Comparison of ENCODE assay signal across 10 cellular contexts in the genomic region with DNA sequence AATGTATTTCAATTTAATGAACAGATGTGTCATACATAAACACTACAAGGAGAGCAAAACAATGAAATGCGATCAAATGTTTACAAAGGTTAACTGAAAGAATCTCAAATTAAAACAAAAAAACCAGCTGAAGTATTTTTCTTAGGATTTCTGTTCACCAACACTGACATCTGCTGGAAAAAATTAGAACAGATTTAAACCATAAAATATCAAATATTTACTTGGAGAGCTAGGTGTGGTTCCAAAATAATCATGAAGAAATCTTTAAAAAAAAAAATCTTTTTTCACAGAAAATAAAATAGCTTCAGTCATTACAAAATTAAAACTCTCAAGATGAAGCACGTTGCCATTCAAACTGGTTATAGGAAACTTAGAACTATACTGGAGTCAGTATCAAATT. TPM values are rescaled to one million over a fixed set of nuclear protein-coding genes. Genes with fewer than 3 reads are reported as not detected.
DNase-seq lines count a peak whose midpoint lies in the region; ATAC-seq, FAIRE-seq and TF ChIP-seq lines count a peak whose summit lies in the region.
"Had no signal": no experiment of that assay in that cellular context is flagged by ENCODE, and none has a peak within 500 bp of the region (broad histone marks: within the 10 kb centered on the region; RNA-seq: fewer than 3 reads in every experiment).

No MANE protein-coding gene starts in this region.

- H3K4me3 ChIP-seq in GM12864 (ENCODE audit: low read depth, low read length), result no peak overlapping the region
- H3K4me3 ChIP-seq in naive thymus-derived CD4-positive, alpha-beta T cell (ENCODE audit: low read length), result no peak overlapping the region

- peak overlapping the region; percentile 88 for H3K27ac ChIP-seq in VCaP
- no peak overlapping the region for H3K27ac ChIP-seq in naive thymus-derived CD4-positive, alpha-beta T cell (ENCODE audit: low read depth, low read length)

- intact Hi-C loops in naive thymus-derived CD4-positive, alpha-beta T cell (cut with micrococcal nuclease), result loop anchor here (1.0 to 2.0 kb wide), 2 partner anchors 10 to 13 kb away; a partner anchor contains a TSS

- peak; percentile 2 for TF ChIP-seq CTCF in GM12864 (IDR thresholded peaks at IDR 0.05; ENCODE audit: low read depth, low read length, missing control alignments)
- peak; percentile 71 for TF ChIP-seq CTCF in VCaP (conservative IDR thresholded peaks at IDR 0.05)
- TF ChIP-seq CTCF in glutamatergic neuron (IDR thresholded peaks at IDR 0.05; ENCODE audit: partially characterized antibody, unreplicated experiment), result peak; percentile 24
- TF ChIP-seq CTCF in GM10266 (IDR thresholded peaks at IDR 0.05; ENCODE audit: control insufficient read depth, insufficient read depth, low read depth, missing control alignments), result no peak

- no peaks in the 10 kb centered on the region for H3K4me1 Mint-ChIP-seq in glutamatergic neuron (ENCODE audit: low read depth, unreplicated experiment)
- peaks cover 7 to 44% (median 25%) of the 10 kb centered on the region in 7 donors for H3K4me1 Mint-ChIP-seq in naive thymus-derived CD4-positive, alpha-beta T cell

- H3K4me1 ChIP-seq in naive thymus-derived CD4-positive, alpha-beta T cell (ENCODE audit: control insufficient read depth in 2 of 2, insufficient read depth in 2 of 2, low read length in 2 of 2), result peaks cover 5 to 7% of the 10 kb centered on the region in 2 donors

- DNase-seq in ACHN (peak; percentile 24), GM12864 (ENCODE audit: low read depth) (no peak), glutamatergic neuron (no peak), GM12892 (ENCODE audit: insufficient read length) (no peak), COLO668 (lab: John Stamatoyannopoulos, UW; ENCODE audit: unreplicated experiment) (no peak), GM10266 (ENCODE audit: extremely low spot score) (no peak)
- DNase-seq in naive thymus-derived CD4-positive, alpha-beta T cell, result no peak
- DNase-seq: activated effector memory CD4-positive, alpha-beta T cell treated with anti-CD3 and anti-CD28 coated beads, Interleukin-2, amount 50 U/mL, for 16 hours; NCI-H187 treated with DMSO at 0.1 percent for 48 hours had no signal

- no peak for FAIRE-seq in GM12892 (lab: Jason Lieb, UNC)

- CTCF ChIA-PET in naive thymus-derived CD4-positive, alpha-beta T cell (lab: Charles Lee), result interaction anchor here (2.2 kb wide), 1 partner anchor 12 kb away, joined by 5 read pairs; no protein-coding TSS in a partner anchor

- TF ChIP-seq POLR2A in GM12892 (IDR thresholded peaks at IDR 0.05; ENCODE audit: low read depth, low read length), result no peak

- peaks cover 16 to 71% (median 39%) of the 10 kb centered on the region in 3 experiments for H3K36me3 ChIP-seq in naive thymus-derived CD4-positive, alpha-beta T cell (ENCODE audit: control insufficient read depth in 2 of 3, insufficient read depth in 3 of 3, low read length in 3 of 3)

- POLR2A ChIA-PET in naive thymus-derived CD4-positive, alpha-beta T cell (lab: Charles Lee), result interaction anchor here (0.7 kb wide), 1 partner anchor 8 kb away, joined by 4 read pairs; no protein-coding TSS in a partner anchor

- in situ Hi-C loops in ACHN (cut with HindIII; ENCODE audit: low pct_ligation_motif_present, low pct_unique_long_range_greater_than_20kb, low sequenced_read_pairs), result no loop called here

- H3K27ac Mint-ChIP-seq in glutamatergic neuron (ENCODE audit: unreplicated experiment), result no peak overlapping the region
- H3K27ac Mint-ChIP-seq in naive thymus-derived CD4-positive, alpha-beta T cell, result no peak overlapping the region

- ATAC-seq in naive thymus-derived CD4-positive, alpha-beta T cell, result no peak

- no peaks in the 10 kb centered on the region for H3K9me3 Mint-ChIP-seq in glutamatergic neuron (ENCODE audit: unreplicated experiment)
- H3K9me3 Mint-ChIP-seq in naive thymus-derived CD4-positive, alpha-beta T cell, result peaks cover 0 to 1% (median 0%) of the 10 kb centered on the region in 11 donors

- no peaks in the 10 kb centered on the region for H3K27me3 Mint-ChIP-seq in glutamatergic neuron (ENCODE audit: unreplicated experiment)
- H3K27me3 Mint-ChIP-seq in naive thymus-derived CD4-positive, alpha-beta T cell, result no peaks in the 10 kb centered on the region

- H3K4me3 Mint-ChIP-seq in glutamatergic neuron (ENCODE audit: unreplicated experiment), result no peak overlapping the region
- H3K4me3 Mint-ChIP-seq in naive thymus-derived CD4-positive, alpha-beta T cell, result no peak overlapping the region

- no peaks in the 10 kb centered on the region for H3K36me3 Mint-ChIP-seq in glutamatergic neuron (ENCODE audit: unreplicated experiment)
- H3K36me3 Mint-ChIP-seq in naive thymus-derived CD4-positive, alpha-beta T cell, result peaks cover 5 to 40% (median 29%) of the 10 kb centered on the region in 5 donors

- no peaks in the 10 kb centered on the region for H3K9me3 ChIP-seq in naive thymus-derived CD4-positive, alpha-beta T cell (ENCODE audit: control insufficient read depth in 2 of 3, low read length in 3 of 3)

- no peaks in the 10 kb centered on the region for H3K27me3 ChIP-seq in naive thymus-derived CD4-positive, alpha-beta T cell (ENCODE audit: control insufficient read depth in 2 of 2, insufficient read depth in 2 of 2, low read length in 2 of 2)

RNA-seq across cellular contexts. Expression of a gene that starts 13.8 kb away (rescaled TPM):
- total RNA-seq in glutamatergic neuron (ENCODE audit: unreplicated experiment), result 74.3 TPM
- polyA plus RNA-seq in GM12892 (2012; ENCODE audit: missing spikeins), result 113 TPM
- 10 to 100 TPM; 53.3 to 93.4 (median 66.6) TPM for total RNA-seq in naive thymus-derived CD4-positive, alpha-beta T cell
- polyA plus RNA-seq in naive thymus-derived CD4-positive, alpha-beta T cell, result 100 to 1,000 TPM; 141 to 157 TPM
